ENCODE assay signal across 1 cellular context in the genomic region with DNA sequence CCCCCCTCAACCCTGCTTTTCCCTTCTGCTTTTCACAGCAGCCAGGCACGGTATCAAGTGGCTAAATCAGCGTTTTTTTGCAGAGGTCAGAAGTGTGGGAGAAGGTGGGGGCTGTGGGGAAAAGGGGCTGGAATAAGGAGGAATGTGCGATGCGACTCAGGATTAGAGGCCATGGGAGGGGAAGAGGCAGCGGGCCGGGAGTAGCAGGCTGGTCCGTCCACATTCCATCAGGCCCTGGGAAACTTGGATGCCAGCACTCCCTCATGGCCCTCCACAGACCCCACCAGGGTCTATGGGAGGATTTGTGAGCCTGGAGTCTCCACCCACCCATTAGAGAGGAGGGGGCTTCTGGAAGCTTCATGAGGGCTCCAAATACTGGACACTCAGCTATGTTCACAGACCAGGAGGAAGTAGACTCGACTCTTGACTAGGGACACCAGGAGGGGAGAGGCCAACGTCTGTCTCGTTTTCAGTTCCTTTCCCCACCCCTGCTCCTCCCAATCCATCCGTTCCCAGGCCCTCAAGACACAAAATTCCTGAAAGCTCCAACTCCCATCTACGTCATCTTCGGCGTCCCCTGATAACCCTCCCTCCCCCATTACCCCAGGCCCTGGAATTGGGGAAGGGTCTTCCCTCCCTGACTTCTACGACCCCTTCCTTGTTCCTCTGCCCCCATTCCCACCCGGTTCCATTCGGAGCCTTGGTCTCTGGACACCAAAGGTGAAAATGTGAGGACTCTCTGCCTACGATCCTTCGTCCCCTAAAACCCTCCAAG.
TF ChIP-seq lines count a peak whose summit lies in the region.

No MANE protein-coding gene starts in this region.

TF ChIP-seq in K562, 482 proteins besides CTCF, POLR2A, EP300 and RAD21 (continues in another document):
- TF ChIP-seq ZNF24 (IDR thresholded peaks at IDR 0.05) (no peak), SREBF2 (CRISPR knock-in tag; IDR thresholded peaks at IDR 0.05) (no peak), ZC3H4 (CRISPR knock-in tag; IDR thresholded peaks at IDR 0.05; ENCODE audit: borderline replicate concordance) (no peak), ZNF3 (CRISPR knock-in tag; IDR thresholded peaks at IDR 0.05) (no peak), ZNF282 (CRISPR knock-in tag; IDR thresholded peaks at IDR 0.05) (no peak), ZNF274 (IDR thresholded peaks at IDR 0.05; ENCODE audit: borderline replicate concordance, low read depth, low read length) (no peak), ZNF384 (IDR thresholded peaks at IDR 0.05; ENCODE audit: low read depth, low read length) (peak; percentile 66), MBD2 (IDR thresholded peaks at IDR 0.05; ENCODE audit: borderline replicate concordance, low read depth) (no peak), MCM3 (IDR thresholded peaks at IDR 0.05) (no peak), CHD1 (IDR thresholded peaks at IDR 0.05; ENCODE audit: low read length) (peak; percentile 61), SPI1 (IDR thresholded peaks at IDR 0.05; ENCODE audit: borderline replicate concordance, low read depth, low read length) (peak; percentile 66; the same call in 1 of the 2 replicates), SRSF3 (IDR thresholded peaks at IDR 0.05; ENCODE audit: insufficient read depth, low read length) (no peak), KHSRP (IDR thresholded peaks at IDR 0.05) (no peak), ZNF347 (CRISPR knock-in tag; IDR thresholded peaks at IDR 0.05; ENCODE audit: low read depth) (no peak), ZNF224 (CRISPR knock-in tag; IDR thresholded peaks at IDR 0.05) (no peak), ZNF165 (CRISPR knock-in tag; IDR thresholded peaks at IDR 0.05; ENCODE audit: borderline replicate concordance) (no peak), SMC3 (conservative IDR thresholded peaks at IDR 0.05; ENCODE audit: insufficient read depth, low read depth, low read length) (no peak), SMAD1 (IDR thresholded peaks at IDR 0.05; ENCODE audit: low read depth, low read length, partially characterized antibody) (no peak), ZNF316 (IDR thresholded peaks at IDR 0.05) (peak; percentile 79), MTA1 (IDR thresholded peaks at IDR 0.05; ENCODE audit: borderline replicate concordance) (no peak), CHD4 (IDR thresholded peaks at IDR 0.05; ENCODE audit: insufficient read depth, insufficient replicate concordance, low read depth, low read length, poor library complexity, severe bottlenecking) (no peak), CBFA2T3 (IDR thresholded peaks at IDR 0.05) (no peak), ZSCAN29 (IDR thresholded peaks at IDR 0.05) (no peak), ZKSCAN8 (CRISPR knock-in tag; IDR thresholded peaks at IDR 0.05) (no peak), PTTG1 (tag; IDR thresholded peaks at IDR 0.05; ENCODE audit: low read depth) (no peak), ELF4 (CRISPR knock-in tag; IDR thresholded peaks at IDR 0.05) (no peak), E2F3 (CRISPR knock-in tag; IDR thresholded peaks at IDR 0.05) (no peak), ESRRB (CRISPR knock-in tag; IDR thresholded peaks at IDR 0.05; ENCODE audit: borderline replicate concordance) (no peak), C11orf30 (IDR thresholded peaks at IDR 0.05; ENCODE audit: low read depth) (peak; percentile 80), BRD9 (IDR thresholded peaks at IDR 0.05; ENCODE audit: low read depth, partially characterized antibody) (no peak), NR3C1 (CRISPR knock-in tag; IDR thresholded peaks at IDR 0.05) (no peak), ARID1B (IDR thresholded peaks at IDR 0.05) (0 out of 2 replicates have a peak, but pooled peaks have one; percentile 27), ZNF41 (CRISPR knock-in tag; conservative IDR thresholded peaks at IDR 0.05) (no peak)
- TF ChIP-seq, protein P1, sequence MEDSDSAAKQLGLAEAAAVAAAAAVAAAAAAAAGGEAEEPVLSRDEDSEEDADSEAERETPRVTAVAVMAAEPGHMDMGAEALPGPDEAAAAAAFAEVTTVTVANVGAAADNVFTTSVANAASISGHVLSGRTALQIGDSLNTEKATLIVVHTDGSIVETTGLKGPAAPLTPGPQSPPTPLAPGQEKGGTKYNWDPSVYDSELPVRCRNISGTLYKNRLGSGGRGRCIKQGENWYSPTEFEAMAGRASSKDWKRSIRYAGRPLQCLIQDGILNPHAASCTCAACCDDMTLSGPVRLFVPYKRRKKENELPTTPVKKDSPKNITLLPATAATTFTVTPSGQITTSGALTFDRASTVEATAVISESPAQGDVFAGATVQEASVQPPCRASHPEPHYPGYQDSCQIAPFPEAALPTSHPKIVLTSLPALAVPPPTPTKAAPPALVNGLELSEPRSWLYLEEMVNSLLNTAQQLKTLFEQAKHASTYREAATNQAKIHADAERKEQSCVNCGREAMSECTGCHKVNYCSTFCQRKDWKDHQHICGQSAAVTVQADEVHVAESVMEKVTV (CRISPR knock-in tag; IDR thresholded peaks at IDR 0.05), result no peak
- TF ChIP-seq, protein P2, sequence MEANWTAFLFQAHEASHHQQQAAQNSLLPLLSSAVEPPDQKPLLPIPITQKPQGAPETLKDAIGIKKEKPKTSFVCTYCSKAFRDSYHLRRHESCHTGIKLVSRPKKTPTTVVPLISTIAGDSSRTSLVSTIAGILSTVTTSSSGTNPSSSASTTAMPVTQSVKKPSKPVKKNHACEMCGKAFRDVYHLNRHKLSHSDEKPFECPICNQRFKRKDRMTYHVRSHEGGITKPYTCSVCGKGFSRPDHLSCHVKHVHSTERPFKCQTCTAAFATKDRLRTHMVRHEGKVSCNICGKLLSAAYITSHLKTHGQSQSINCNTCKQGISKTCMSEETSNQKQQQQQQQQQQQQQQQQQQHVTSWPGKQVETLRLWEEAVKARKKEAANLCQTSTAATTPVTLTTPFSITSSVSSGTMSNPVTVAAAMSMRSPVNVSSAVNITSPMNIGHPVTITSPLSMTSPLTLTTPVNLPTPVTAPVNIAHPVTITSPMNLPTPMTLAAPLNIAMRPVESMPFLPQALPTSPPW (CRISPR knock-in tag; IDR thresholded peaks at IDR 0.05), result peak; percentile 90
- TF ChIP-seq, protein P3, sequence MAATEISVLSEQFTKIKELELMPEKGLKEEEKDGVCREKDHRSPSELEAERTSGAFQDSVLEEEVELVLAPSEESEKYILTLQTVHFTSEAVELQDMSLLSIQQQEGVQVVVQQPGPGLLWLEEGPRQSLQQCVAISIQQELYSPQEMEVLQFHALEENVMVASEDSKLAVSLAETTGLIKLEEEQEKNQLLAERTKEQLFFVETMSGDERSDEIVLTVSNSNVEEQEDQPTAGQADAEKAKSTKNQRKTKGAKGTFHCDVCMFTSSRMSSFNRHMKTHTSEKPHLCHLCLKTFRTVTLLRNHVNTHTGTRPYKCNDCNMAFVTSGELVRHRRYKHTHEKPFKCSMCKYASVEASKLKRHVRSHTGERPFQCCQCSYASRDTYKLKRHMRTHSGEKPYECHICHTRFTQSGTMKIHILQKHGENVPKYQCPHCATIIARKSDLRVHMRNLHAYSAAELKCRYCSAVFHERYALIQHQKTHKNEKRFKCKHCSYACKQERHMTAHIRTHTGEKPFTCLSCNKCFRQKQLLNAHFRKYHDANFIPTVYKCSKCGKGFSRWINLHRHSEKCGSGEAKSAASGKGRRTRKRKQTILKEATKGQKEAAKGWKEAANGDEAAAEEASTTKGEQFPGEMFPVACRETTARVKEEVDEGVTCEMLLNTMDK (IDR thresholded peaks at IDR 0.05; ENCODE audit: borderline replicate concordance, insufficient read depth, low read depth, low read length, poor library complexity, severe bottlenecking), result no peak
- TF ChIP-seq, protein P4, sequence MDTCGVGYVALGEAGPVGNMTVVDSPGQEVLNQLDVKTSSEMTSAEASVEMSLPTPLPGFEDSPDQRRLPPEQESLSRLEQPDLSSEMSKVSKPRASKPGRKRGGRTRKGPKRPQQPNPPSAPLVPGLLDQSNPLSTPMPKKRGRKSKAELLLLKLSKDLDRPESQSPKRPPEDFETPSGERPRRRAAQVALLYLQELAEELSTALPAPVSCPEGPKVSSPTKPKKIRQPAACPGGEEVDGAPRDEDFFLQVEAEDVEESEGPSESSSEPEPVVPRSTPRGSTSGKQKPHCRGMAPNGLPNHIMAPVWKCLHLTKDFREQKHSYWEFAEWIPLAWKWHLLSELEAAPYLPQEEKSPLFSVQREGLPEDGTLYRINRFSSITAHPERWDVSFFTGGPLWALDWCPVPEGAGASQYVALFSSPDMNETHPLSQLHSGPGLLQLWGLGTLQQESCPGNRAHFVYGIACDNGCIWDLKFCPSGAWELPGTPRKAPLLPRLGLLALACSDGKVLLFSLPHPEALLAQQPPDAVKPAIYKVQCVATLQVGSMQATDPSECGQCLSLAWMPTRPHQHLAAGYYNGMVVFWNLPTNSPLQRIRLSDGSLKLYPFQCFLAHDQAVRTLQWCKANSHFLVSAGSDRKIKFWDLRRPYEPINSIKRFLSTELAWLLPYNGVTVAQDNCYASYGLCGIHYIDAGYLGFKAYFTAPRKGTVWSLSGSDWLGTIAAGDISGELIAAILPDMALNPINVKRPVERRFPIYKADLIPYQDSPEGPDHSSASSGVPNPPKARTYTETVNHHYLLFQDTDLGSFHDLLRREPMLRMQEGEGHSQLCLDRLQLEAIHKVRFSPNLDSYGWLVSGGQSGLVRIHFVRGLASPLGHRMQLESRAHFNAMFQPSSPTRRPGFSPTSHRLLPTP (IDR thresholded peaks at IDR 0.05; ENCODE audit: borderline replicate concordance, extremely low read depth, insufficient read length), result no peak
- TF ChIP-seq, protein P5, sequence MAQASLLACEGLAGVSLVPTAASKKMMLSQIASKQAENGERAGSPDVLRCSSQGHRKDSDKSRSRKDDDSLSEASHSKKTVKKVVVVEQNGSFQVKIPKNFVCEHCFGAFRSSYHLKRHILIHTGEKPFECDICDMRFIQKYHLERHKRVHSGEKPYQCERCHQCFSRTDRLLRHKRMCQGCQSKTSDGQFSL (CRISPR knock-in tag; IDR thresholded peaks at IDR 0.05), result 0 out of 2 replicates have a peak, but pooled peaks have one; percentile 34
- TF ChIP-seq, protein P5 (tag; IDR thresholded peaks at IDR 0.05), result 0 out of 4 replicates have a peak, but pooled peaks of 1 of the 2 experiments have one; percentile 24
- TF ChIP-seq, protein P6, sequence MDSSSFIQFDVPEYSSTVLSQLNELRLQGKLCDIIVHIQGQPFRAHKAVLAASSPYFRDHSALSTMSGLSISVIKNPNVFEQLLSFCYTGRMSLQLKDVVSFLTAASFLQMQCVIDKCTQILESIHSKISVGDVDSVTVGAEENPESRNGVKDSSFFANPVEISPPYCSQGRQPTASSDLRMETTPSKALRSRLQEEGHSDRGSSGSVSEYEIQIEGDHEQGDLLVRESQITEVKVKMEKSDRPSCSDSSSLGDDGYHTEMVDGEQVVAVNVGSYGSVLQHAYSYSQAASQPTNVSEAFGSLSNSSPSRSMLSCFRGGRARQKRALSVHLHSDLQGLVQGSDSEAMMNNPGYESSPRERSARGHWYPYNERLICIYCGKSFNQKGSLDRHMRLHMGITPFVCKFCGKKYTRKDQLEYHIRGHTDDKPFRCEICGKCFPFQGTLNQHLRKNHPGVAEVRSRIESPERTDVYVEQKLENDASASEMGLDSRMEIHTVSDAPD (CRISPR knock-in tag; IDR thresholded peaks at IDR 0.05), result no peak
- TF ChIP-seq, protein P7, sequence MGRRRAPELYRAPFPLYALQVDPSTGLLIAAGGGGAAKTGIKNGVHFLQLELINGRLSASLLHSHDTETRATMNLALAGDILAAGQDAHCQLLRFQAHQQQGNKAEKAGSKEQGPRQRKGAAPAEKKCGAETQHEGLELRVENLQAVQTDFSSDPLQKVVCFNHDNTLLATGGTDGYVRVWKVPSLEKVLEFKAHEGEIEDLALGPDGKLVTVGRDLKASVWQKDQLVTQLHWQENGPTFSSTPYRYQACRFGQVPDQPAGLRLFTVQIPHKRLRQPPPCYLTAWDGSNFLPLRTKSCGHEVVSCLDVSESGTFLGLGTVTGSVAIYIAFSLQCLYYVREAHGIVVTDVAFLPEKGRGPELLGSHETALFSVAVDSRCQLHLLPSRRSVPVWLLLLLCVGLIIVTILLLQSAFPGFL (CRISPR knock-in tag; IDR thresholded peaks at IDR 0.05), result no peak
- TF ChIP-seq, protein P8, sequence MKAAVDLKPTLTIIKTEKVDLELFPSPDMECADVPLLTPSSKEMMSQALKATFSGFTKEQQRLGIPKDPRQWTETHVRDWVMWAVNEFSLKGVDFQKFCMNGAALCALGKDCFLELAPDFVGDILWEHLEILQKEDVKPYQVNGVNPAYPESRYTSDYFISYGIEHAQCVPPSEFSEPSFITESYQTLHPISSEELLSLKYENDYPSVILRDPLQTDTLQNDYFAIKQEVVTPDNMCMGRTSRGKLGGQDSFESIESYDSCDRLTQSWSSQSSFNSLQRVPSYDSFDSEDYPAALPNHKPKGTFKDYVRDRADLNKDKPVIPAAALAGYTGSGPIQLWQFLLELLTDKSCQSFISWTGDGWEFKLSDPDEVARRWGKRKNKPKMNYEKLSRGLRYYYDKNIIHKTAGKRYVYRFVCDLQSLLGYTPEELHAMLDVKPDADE (conservative IDR thresholded peaks at IDR 0.05; ENCODE audit: control insufficient read depth, low read depth, low read length), result no peak
- TF ChIP-seq, protein P9, sequence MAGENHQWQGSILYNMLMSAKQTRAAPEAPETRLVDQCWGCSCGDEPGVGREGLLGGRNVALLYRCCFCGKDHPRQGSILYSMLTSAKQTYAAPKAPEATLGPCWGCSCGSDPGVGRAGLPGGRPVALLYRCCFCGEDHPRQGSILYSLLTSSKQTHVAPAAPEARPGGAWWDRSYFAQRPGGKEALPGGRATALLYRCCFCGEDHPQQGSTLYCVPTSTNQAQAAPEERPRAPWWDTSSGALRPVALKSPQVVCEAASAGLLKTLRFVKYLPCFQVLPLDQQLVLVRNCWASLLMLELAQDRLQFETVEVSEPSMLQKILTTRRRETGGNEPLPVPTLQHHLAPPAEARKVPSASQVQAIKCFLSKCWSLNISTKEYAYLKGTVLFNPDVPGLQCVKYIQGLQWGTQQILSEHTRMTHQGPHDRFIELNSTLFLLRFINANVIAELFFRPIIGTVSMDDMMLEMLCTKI (IDR thresholded peaks at IDR 0.05; ENCODE audit: partially characterized antibody), result no peak
- TF ChIP-seq, protein P10, sequence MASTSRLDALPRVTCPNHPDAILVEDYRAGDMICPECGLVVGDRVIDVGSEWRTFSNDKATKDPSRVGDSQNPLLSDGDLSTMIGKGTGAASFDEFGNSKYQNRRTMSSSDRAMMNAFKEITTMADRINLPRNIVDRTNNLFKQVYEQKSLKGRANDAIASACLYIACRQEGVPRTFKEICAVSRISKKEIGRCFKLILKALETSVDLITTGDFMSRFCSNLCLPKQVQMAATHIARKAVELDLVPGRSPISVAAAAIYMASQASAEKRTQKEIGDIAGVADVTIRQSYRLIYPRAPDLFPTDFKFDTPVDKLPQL (IDR thresholded peaks at IDR 0.05; ENCODE audit: extremely low read depth, insufficient read length), result no peak
- TF ChIP-seq, protein P11, sequence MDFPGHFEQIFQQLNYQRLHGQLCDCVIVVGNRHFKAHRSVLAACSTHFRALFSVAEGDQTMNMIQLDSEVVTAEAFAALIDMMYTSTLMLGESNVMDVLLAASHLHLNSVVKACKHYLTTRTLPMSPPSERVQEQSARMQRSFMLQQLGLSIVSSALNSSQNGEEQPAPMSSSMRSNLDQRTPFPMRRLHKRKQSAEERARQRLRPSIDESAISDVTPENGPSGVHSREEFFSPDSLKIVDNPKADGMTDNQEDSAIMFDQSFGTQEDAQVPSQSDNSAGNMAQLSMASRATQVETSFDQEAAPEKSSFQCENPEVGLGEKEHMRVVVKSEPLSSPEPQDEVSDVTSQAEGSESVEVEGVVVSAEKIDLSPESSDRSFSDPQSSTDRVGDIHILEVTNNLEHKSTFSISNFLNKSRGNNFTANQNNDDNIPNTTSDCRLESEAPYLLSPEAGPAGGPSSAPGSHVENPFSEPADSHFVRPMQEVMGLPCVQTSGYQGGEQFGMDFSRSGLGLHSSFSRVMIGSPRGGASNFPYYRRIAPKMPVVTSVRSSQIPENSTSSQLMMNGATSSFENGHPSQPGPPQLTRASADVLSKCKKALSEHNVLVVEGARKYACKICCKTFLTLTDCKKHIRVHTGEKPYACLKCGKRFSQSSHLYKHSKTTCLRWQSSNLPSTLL (IDR thresholded peaks at IDR 0.05), result no peak
